Comparison of ENCODE assay signal across 26 cellular contexts in genomic region chr4:71094201-71094600, GRCh38.
"Had no signal": no experiment of that assay in that cellular context is flagged by ENCODE, and none has a peak within 500 bp of the region (broad histone marks: within the 10 kb centered on the region; RNA-seq: fewer than 3 reads in every experiment).

No MANE protein-coding gene starts in this region.

- H3K4me3 Mint-ChIP-seq: activated CD4-positive, alpha-beta memory T cell treated with anti-CD3 and anti-CD28 coated beads for 36 hours; activated CD4-positive, alpha-beta T cell treated with anti-CD3 and anti-CD28 coated beads, Interleukin-2, amount 10 ng/mL, durations not matched to agents 7 days and 5 days; activated naive CD8-positive, alpha-beta T cell treated with anti-CD3 and anti-CD28 coated beads, Interleukin-2, amount 50 U/mL, for 24 hours; activated T-cell treated with anti-CD3 and anti-CD28 coated beads, Interleukin-2, amount 50 U/mL, for 4 hours had no signal

- H3K36me3 ChIP-seq: ascending aorta had no signal

- H3K4me2 ChIP-seq: PC-9, SK-N-SH had no signal

- H3K36me3 Mint-ChIP-seq: activated CD4-positive, alpha-beta memory T cell treated with anti-CD3 and anti-CD28 coated beads for 36 hours had no signal

- H3K27me3 ChIP-seq: ascending aorta, body of pancreas had no signal

- H3K9me2 ChIP-seq: SK-N-SH had no signal

- H3K9ac ChIP-seq: SK-N-SH had no signal

- DNase-seq: activated CD4-positive, alpha-beta memory T cell treated with anti-CD3 and anti-CD28 coated beads for 36 hours; activated CD4-positive, alpha-beta T cell treated with anti-CD3 and anti-CD28 coated beads, Interleukin-2, amount 10 ng/mL, durations not matched to agents 7 days and 5 days; activated CD4-positive, CD25-positive, alpha-beta regulatory T cell; activated CD8-positive, alpha-beta memory T cell treated with anti-CD3 and anti-CD28 coated beads for 24 hours; activated effector memory CD4-positive, alpha-beta T cell treated with anti-CD3 and anti-CD28 coated beads, Interleukin-2, amount 50 U/mL, for 16 hours; activated naive CD4-positive, alpha-beta T cell treated with Interleukin-2 at 50 U/mL for 16 hours; activated naive CD8-positive, alpha-beta T cell treated with anti-CD3 and anti-CD28 coated beads, Interleukin-2, amount 50 U/mL, for 24 hours; activated T-cell treated with anti-CD3 and anti-CD28 coated beads, Interleukin-2, amount 50 U/mL, for 4 hours; amniotic stem cell; body of pancreas; IMR-90; Kasumi-1; KBM-7; NCI-H1048; NCI-H146; NCI-H1930; NCI-H2107; NCI-H345; NCI-H510A treated with DMSO at 0.1 percent for 48 hours; NCI-H69; PC-9; SK-N-SH; T-helper 1 cell had no signal

- H3K4me3 ChIP-seq: ascending aorta, body of pancreas, PC-9 had no signal

- H2AFZ ChIP-seq: PC-9 had no signal

- H3K9me3 ChIP-seq: ascending aorta, body of pancreas, SK-N-SH had no signal

- H3K27ac Mint-ChIP-seq: activated CD4-positive, alpha-beta memory T cell treated with anti-CD3 and anti-CD28 coated beads for 36 hours; activated CD4-positive, alpha-beta T cell treated with anti-CD3 and anti-CD28 coated beads, Interleukin-2, amount 10 ng/mL, durations not matched to agents 7 days and 5 days; activated naive CD4-positive, alpha-beta T cell treated with anti-CD3 and anti-CD28 coated beads, Interleukin-2, amount 50 U/mL, for 72 hours; activated naive CD8-positive, alpha-beta T cell treated with anti-CD3 and anti-CD28 coated beads, Interleukin-2, amount 50 U/mL, for 24 hours had no signal

- H3K4me1 ChIP-seq: body of pancreas had no signal

- H3K27ac ChIP-seq: ascending aorta, body of pancreas, PC-9, VCaP had no signal

- ATAC-seq: activated naive CD4-positive, alpha-beta T cell treated with anti-CD3 and anti-CD28 coated beads, Interleukin-2, amount 50 U/mL, for 72 hours; activated naive CD8-positive, alpha-beta T cell treated with anti-CD3 and anti-CD28 coated beads, Interleukin-2, amount 50 U/mL, for 24 hours; activated T-cell treated with anti-CD3 and anti-CD28 coated beads, Interleukin-2, amount 50 U/mL, for 4 hours; body of pancreas had no signal
